Comparison of ENCODE assay signal across 1 cellular context in the genomic region with DNA sequence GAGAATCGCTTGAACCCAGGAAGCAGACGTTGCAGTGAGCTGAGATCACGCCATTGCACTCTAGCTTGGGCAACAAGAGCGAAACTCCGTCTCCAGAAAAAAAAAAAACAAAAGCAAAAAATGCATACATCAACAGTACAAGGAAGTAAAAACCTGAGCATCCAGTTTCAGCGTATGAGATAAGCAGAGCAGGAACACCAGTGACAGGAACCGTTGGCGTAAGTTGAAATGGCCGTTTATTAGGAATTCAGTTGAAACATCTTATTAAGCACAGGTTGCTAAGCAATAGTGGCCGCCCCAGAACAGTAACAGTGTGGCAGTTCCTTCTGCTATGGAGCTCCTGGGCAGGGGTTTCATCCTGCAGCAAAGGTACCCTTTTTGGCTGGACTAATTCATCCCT.
TF ChIP-seq lines count a peak whose summit lies in the region.

No MANE protein-coding gene starts in this region.

TF ChIP-seq in H1, 55 proteins besides CTCF, POLR2A, EP300 and RAD21 (continued from another document):
- TF ChIP-seq HDAC6 (IDR thresholded peaks at IDR 0.05; ENCODE audit: low read depth, low read length) (no peak), MAFK (IDR thresholded peaks at IDR 0.05; ENCODE audit: low read depth, low read length) (no peak), KDM4A (IDR thresholded peaks at IDR 0.05; ENCODE audit: low read depth, low read length, severe bottlenecking) (no peak), SIN3A (conservative IDR thresholded peaks at IDR 0.05 in 1 of 2, IDR thresholded peaks at IDR 0.05 in 1 of 2; ENCODE audit: low read depth in 1 of 2, low read length in 2 of 2) (no peak), CREB1 (IDR thresholded peaks at IDR 0.05) (no peak), CTBP2 (IDR thresholded peaks at IDR 0.05; ENCODE audit: borderline replicate concordance, insufficient read depth, insufficient read length, low read length) (no peak), FOSL1 (IDR thresholded peaks at IDR 0.05; ENCODE audit: insufficient read depth, low read depth, low read length) (no peak), GTF2F1 (IDR thresholded peaks at IDR 0.05; ENCODE audit: borderline replicate concordance, low read depth, low read length) (no peak), SUZ12 (IDR thresholded peaks at IDR 0.05; ENCODE audit: low read length) (no peak), RFX5 (IDR thresholded peaks at IDR 0.05; ENCODE audit: borderline replicate concordance, low read depth, low read length) (no peak), SIRT6 (IDR thresholded peaks at IDR 0.05; ENCODE audit: low read length) (no peak)
- TF ChIP-seq, protein P1, sequence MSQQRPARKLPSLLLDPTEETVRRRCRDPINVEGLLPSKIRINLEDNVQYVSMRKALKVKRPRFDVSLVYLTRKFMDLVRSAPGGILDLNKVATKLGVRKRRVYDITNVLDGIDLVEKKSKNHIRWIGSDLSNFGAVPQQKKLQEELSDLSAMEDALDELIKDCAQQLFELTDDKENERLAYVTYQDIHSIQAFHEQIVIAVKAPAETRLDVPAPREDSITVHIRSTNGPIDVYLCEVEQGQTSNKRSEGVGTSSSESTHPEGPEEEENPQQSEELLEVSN (IDR thresholded peaks at IDR 0.05), result no peak
- TF ChIP-seq, protein P2, sequence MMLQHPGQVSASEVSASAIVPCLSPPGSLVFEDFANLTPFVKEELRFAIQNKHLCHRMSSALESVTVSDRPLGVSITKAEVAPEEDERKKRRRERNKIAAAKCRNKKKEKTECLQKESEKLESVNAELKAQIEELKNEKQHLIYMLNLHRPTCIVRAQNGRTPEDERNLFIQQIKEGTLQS (IDR thresholded peaks at IDR 0.05; ENCODE audit: insufficient read depth, low read depth, low read length), result no peak
